ENCODE assay signal across 13 cellular contexts in the genomic region with DNA sequence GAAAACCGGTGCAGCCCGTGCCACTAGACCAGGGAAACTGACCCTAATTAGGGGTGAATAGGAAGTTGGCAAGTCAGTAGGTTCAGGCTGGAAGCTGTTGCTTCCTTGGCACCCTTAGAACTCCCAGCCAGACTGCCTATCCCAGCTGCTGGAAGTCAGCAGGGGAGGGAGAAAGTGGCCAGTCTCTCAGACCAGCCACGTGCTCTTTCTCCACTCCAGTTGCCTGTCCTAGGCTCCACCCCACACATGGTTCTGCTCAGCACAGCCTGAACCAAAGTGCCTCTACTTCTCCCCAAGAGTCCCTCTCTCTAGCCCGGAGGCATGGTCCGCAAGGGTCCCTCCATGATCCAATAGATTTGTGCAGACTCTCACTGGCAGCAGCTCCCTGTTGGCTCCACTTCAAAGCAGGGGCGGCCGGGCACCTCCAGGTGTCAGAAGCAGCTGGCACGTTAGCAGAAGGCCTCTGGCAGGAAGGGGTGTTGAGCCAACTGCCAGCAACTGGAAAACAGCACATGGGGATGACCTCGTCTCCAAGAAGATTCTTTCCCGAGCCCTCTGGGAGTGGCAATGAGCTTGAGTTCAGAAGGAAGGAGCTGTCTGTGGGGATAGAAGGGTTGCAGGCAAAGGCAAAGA. TPM values are rescaled to one million over a fixed set of nuclear protein-coding genes. Genes with fewer than 3 reads are reported as not detected.
DNase-seq lines count a peak whose midpoint lies in the region; ATAC-seq, FAIRE-seq and TF ChIP-seq lines count a peak whose summit lies in the region.
"Had no signal": no experiment of that assay in that cellular context is flagged by ENCODE, and none has a peak within 500 bp of the region (broad histone marks: within the 10 kb centered on the region; RNA-seq: fewer than 3 reads in every experiment).

No MANE protein-coding gene starts in this region.

- intact Hi-C loops in pancreas (cut with DNase I), result no loop called here

- DNase-seq in COLO668 (lab: John Stamatoyannopoulos, UW; ENCODE audit: unreplicated experiment), result peak; percentile 71
- DNase-seq in NCI-H1105 treated with DMSO at 0.1 percent for 48 hours (lab: John Stamatoyannopoulos, UW), result peak; percentile 69
- DNase-seq in pancreas, result peak; percentile 80 to 93 (median 87)
- no peak for DNase-seq in erythroblast (lab: John Stamatoyannopoulos, UW)
- DNase-seq: NCI-H226, retina had no signal

- no peak for TF ChIP-seq CTCF in pancreas (IDR thresholded peaks at IDR 0.05)

- WGBS in pancreas, 2 donors, result 22 to 26% methylated on average over 10 of the region's 10 CpGs

- H3K4me3 ChIP-seq in pancreas, result no peak overlapping the region
- H3K4me3 ChIP-seq: GM23338 had no signal

- no peaks in the 10 kb centered on the region for H3K27me3 ChIP-seq in pancreas

- H3K27ac ChIP-seq in pancreas, result peak overlapping the region; percentile 32 to 71 (median 58)

- H3K9me3 ChIP-seq in pancreas, result no peaks in the 10 kb centered on the region

- no peak for TF ChIP-seq POLR2A in erythroblast (IDR thresholded peaks at IDR 0.05; ENCODE audit: low read length)

- H3K36me3 ChIP-seq in pancreas, result no peaks in the 10 kb centered on the region

- ATAC-seq in esophagus mucosa (peak; percentile 25), pancreas (peak; percentile 81 to 85 (median 82)), GM21576 (IDR thresholded peaks at IDR 0.05; ENCODE audit: unreplicated experiment) (no peak), HG03342 (IDR thresholded peaks at IDR 0.05; ENCODE audit: unreplicated experiment) (no peak), GM18520 (IDR thresholded peaks at IDR 0.05; ENCODE audit: unreplicated experiment) (no peak)
- ATAC-seq: GM23338 had no signal

- peaks cover 5 to 32% (median 28%) of the 10 kb centered on the region in 3 donors for H3K4me1 ChIP-seq in pancreas

- FAIRE-seq in pancreas (lab: Jason Lieb, UNC), result no peak
- FAIRE-seq: HTR-8/SVneo had no signal

RNA-seq across cellular contexts. Expression of a gene that starts 27.7 kb away (rescaled TPM):
- total RNA-seq in esophagus mucosa (77.9 TPM), pancreas (10 to 100 TPM; 40.1 to 67.5 (median 61.4) TPM)
- polyA plus RNA-seq in pancreas, result 10 to 100 TPM; 73.1 to 78.9 TPM

RNA-seq across cellular contexts. Expression of a gene that starts 37.2 kb away (rescaled TPM):
- total RNA-seq in esophagus mucosa, result 55.3 TPM
- 10 to 100 TPM; 16.5 to 39.9 (median 29.6) TPM for total RNA-seq in pancreas
- polyA plus RNA-seq in pancreas, result 10 to 100 TPM; 28.1 to 31.3 TPM
- polyA plus RNA-seq: CD14-positive monocyte had no signal

Comparison
In these comparisons a context has a peak if more than half of its experiments do, and no peak if none do; other contexts are left out.
1. DNase-seq: peak in COLO668 (single experiment), NCI-H1105 treated with DMSO at 0.1 percent for 48 hours (single experiment) and pancreas (6 of 6); none in erythroblast (0 of 2).
2. ATAC-seq: peak in esophagus mucosa (single experiment) and pancreas (4 of 4); none in GM21576 (single experiment), HG03342 (single experiment) and GM18520 (single experiment).